ENCODE assay signal across 8 cellular contexts in the genomic region with DNA sequence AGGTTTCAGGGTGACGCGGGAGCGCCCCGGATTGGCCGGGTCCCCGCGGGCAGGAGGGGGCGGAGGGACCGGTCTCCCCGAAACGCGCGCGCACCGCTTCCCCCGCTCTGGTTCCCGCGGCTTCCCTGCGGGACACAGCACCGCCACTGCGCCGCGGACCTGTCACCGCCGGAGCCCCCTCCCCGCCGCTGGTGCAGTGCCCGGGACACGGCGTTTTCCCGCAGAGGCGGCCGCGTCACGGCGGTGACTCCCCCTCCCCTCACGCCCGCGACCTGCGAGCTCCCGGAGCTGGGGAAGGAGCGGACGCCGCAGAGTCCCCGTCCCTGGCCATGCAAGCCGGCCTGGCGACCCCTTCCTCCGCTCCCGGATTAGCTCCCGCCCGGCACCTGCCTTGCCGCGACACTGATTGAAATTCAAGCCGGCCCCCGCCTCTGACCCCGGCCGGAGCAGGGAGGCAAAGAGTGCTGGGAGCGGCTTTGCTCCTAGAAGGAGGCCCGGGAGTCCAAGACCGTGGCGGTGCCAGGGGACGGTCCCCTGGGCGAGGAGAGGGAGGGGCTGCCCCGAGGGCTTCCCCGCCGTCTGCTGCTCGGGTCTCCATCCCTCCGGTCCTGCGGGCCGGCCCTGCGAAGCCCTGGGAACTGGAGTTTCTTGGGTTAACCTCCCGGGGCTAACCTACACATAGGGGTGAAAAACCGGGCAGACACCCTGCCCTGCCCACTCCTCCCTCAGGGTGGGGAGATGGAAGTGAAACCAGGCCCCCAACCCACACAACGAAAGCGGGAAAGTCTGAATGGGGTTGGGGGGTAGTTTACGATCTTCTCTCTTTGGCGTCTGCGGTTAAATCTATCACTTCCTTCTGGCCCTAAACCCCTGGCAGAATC. TPM values are rescaled to one million over a fixed set of nuclear protein-coding genes. Genes with fewer than 3 reads are reported as not detected.
DNase-seq lines count a peak whose midpoint lies in the region; ATAC-seq and TF ChIP-seq lines count a peak whose summit lies in the region.

No MANE protein-coding gene starts in this region.

- H3K27ac ChIP-seq in duodenal mucosa (ENCODE audit: low read depth, low read length): no peak overlapping the region

- H3K9ac ChIP-seq in duodenal mucosa (ENCODE audit: low read depth in 1 of 2, low read length in 2 of 2): no peak overlapping the region

- ATAC-seq in SK-N-SH treated with all-trans-retinoic acid at 6 μM for 48 hours (peak; percentile 30), GM18861 (IDR thresholded peaks at IDR 0.05; ENCODE audit: unreplicated experiment) (no peak), HG02885 (IDR thresholded peaks at IDR 0.05; ENCODE audit: poor library complexity, unreplicated experiment) (no peak), GM19328 (IDR thresholded peaks at IDR 0.05; ENCODE audit: unreplicated experiment) (no peak)
- ATAC-seq in naive thymus-derived CD8-positive, alpha-beta T cell: peak; percentile 39 to 41

- H3K27me3 Mint-ChIP-seq in naive thymus-derived CD8-positive, alpha-beta T cell: peaks cover 23 to 82% (median 62%) of the 10 kb centered on the region in 5 donors

- TF ChIP-seq CTCF in GM20000 (IDR thresholded peaks at IDR 0.05; ENCODE audit: extremely low read depth, missing control alignments): no peak

- peak overlapping the region in 3 of 10 donors; percentile 40 to 73 (median 68) for H3K27ac Mint-ChIP-seq in naive thymus-derived CD8-positive, alpha-beta T cell

- H3K36me3 ChIP-seq in duodenal mucosa (ENCODE audit: control insufficient read depth in 1 of 2, insufficient read depth in 2 of 2, low read length in 2 of 2): no peaks in the 10 kb centered on the region

- H3K4me1 Mint-ChIP-seq in naive thymus-derived CD8-positive, alpha-beta T cell: peaks cover 15 to 22% (median 16%) of the 10 kb centered on the region in 4 donors

- peaks cover 5 to 16% of the 10 kb centered on the region in 2 donors for H3K4me1 ChIP-seq in duodenal mucosa (ENCODE audit: control insufficient read depth in 1 of 2, insufficient read depth in 2 of 2, low read length in 2 of 2)

- H3K9me3 Mint-ChIP-seq in naive thymus-derived CD8-positive, alpha-beta T cell: no peaks in the 10 kb centered on the region

- DNase-seq in GM20000 (ENCODE audit: low spot score): peak; percentile 69
- peak in 4 of 10 donors; percentile 5 to 31 (median 18) for DNase-seq in naive thymus-derived CD8-positive, alpha-beta T cell
- DNase-seq in mesenteric fat pad (ENCODE audit: low spot score): no peak

- POLR2A ChIA-PET in naive thymus-derived CD8-positive, alpha-beta T cell (lab: Charles Lee): no interaction called here

- H3K9me3 ChIP-seq in duodenal mucosa (ENCODE audit: control insufficient read depth in 1 of 2, low read length in 2 of 2): no peaks in the 10 kb centered on the region

- H3K4me3 Mint-ChIP-seq in naive thymus-derived CD8-positive, alpha-beta T cell: peak overlapping the region; percentile 68 to 86 (median 84)

- H3K4me3 ChIP-seq in duodenal mucosa (ENCODE audit: low read depth in 1 of 2, low read length in 2 of 2): peak overlapping the region; percentile 49 to 67

- H3K36me3 Mint-ChIP-seq in naive thymus-derived CD8-positive, alpha-beta T cell: peaks cover 0 to 9% (median 0%) of the 10 kb centered on the region in 3 donors

- H3K27me3 ChIP-seq in duodenal mucosa (ENCODE audit: control insufficient read depth in 1 of 2, insufficient read depth in 2 of 2, low read length in 2 of 2): peaks cover 54 to 61% of the 10 kb centered on the region in 2 donors

TF ChIP-seq in SK-N-SH treated with all-trans-retinoic acid at 6 μM for 48 hours, 23 proteins besides CTCF, POLR2A, EP300 and RAD21 (continues in another document):
- TF ChIP-seq, protein P1, sequence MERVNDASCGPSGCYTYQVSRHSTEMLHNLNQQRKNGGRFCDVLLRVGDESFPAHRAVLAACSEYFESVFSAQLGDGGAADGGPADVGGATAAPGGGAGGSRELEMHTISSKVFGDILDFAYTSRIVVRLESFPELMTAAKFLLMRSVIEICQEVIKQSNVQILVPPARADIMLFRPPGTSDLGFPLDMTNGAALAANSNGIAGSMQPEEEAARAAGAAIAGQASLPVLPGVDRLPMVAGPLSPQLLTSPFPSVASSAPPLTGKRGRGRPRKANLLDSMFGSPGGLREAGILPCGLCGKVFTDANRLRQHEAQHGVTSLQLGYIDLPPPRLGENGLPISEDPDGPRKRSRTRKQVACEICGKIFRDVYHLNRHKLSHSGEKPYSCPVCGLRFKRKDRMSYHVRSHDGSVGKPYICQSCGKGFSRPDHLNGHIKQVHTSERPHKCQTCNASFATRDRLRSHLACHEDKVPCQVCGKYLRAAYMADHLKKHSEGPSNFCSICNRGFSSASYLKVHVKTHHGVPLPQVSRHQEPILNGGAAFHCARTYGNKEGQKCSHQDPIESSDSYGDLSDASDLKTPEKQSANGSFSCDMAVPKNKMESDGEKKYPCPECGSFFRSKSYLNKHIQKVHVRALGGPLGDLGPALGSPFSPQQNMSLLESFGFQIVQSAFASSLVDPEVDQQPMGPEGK (CRISPR knock-in tag; IDR thresholded peaks at IDR 0.05; ENCODE audit: borderline replicate concordance): no peak
- TF ChIP-seq ZNF70 (CRISPR knock-in tag; IDR thresholded peaks at IDR 0.05) (no peak), CSDC2 (CRISPR knock-in tag; IDR thresholded peaks at IDR 0.05) (no peak), ARNTL (CRISPR knock-in tag; IDR thresholded peaks at IDR 0.05; ENCODE audit: borderline replicate concordance, low read depth) (no peak), ZNF565 (CRISPR knock-in tag; conservative IDR thresholded peaks at IDR 0.05; ENCODE audit: low read depth) (no peak), GLIS3 (CRISPR knock-in tag; IDR thresholded peaks at IDR 0.05) (no peak), ZFP3 (CRISPR knock-in tag; IDR thresholded peaks at IDR 0.05) (no peak), ZFP30 (CRISPR knock-in tag; IDR thresholded peaks at IDR 0.05) (no peak), ESRRG (CRISPR knock-in tag; IDR thresholded peaks at IDR 0.05) (no peak)
- TF ChIP-seq, protein P2, sequence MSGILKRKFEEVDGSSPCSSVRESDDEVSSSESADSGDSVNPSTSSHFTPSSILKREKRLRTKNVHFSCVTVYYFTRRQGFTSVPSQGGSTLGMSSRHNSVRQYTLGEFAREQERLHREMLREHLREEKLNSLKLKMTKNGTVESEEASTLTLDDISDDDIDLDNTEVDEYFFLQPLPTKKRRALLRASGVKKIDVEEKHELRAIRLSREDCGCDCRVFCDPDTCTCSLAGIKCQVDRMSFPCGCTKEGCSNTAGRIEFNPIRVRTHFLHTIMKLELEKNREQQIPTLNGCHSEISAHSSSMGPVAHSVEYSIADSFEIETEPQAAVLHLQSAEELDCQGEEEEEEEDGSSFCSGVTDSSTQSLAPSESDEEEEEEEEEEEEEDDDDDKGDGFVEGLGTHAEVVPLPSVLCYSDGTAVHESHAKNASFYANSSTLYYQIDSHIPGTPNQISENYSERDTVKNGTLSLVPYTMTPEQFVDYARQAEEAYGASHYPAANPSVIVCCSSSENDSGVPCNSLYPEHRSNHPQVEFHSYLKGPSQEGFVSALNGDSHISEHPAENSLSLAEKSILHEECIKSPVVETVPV (CRISPR knock-in tag; IDR thresholded peaks at IDR 0.05): no peak
- TF ChIP-seq, protein P3, sequence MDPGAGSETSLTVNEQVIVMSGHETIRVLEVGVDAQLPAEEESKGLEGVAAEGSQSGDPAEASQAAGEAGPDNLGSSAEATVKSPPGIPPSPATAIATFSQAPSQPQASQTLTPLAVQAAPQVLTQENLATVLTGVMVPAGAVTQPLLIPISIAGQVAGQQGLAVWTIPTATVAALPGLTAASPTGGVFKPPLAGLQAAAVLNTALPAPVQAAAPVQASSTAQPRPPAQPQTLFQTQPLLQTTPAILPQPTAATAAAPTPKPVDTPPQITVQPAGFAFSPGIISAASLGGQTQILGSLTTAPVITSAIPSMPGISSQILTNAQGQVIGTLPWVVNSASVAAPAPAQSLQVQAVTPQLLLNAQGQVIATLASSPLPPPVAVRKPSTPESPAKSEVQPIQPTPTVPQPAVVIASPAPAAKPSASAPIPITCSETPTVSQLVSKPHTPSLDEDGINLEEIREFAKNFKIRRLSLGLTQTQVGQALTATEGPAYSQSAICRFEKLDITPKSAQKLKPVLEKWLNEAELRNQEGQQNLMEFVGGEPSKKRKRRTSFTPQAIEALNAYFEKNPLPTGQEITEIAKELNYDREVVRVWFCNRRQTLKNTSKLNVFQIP (CRISPR knock-in tag; IDR thresholded peaks at IDR 0.05; ENCODE audit: borderline replicate concordance, low read depth): no peak
- TF ChIP-seq, protein P4, sequence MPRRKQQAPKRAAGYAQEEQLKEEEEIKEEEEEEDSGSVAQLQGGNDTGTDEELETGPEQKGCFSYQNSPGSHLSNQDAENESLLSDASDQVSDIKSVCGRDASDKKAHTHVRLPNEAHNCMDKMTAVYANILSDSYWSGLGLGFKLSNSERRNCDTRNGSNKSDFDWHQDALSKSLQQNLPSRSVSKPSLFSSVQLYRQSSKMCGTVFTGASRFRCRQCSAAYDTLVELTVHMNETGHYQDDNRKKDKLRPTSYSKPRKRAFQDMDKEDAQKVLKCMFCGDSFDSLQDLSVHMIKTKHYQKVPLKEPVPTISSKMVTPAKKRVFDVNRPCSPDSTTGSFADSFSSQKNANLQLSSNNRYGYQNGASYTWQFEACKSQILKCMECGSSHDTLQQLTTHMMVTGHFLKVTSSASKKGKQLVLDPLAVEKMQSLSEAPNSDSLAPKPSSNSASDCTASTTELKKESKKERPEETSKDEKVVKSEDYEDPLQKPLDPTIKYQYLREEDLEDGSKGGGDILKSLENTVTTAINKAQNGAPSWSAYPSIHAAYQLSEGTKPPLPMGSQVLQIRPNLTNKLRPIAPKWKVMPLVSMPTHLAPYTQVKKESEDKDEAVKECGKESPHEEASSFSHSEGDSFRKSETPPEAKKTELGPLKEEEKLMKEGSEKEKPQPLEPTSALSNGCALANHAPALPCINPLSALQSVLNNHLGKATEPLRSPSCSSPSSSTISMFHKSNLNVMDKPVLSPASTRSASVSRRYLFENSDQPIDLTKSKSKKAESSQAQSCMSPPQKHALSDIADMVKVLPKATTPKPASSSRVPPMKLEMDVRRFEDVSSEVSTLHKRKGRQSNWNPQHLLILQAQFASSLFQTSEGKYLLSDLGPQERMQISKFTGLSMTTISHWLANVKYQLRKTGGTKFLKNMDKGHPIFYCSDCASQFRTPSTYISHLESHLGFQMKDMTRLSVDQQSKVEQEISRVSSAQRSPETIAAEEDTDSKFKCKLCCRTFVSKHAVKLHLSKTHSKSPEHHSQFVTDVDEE (CRISPR knock-in tag; IDR thresholded peaks at IDR 0.05): no peak

RNA-seq across cellular contexts. Expression of a gene that starts 1.0 kb away (rescaled TPM):
- total RNA-seq in naive thymus-derived CD8-positive, alpha-beta T cell: not detected
- not detected for polyA plus RNA-seq in naive thymus-derived CD8-positive, alpha-beta T cell
- 0.87 TPM for total RNA-seq in mesenteric fat pad

Comparison
In these comparisons a context has a peak if more than half of its experiments do, and no peak if none do; other contexts are left out.
1. ATAC-seq: peak in SK-N-SH treated with all-trans-retinoic acid at 6 μM for 48 hours (single experiment) and naive thymus-derived CD8-positive, alpha-beta T cell (2 of 2); none in GM18861 (single experiment), HG02885 (single experiment) and GM19328 (single experiment).